Comparison of ENCODE assay signal across 8 cellular contexts in the genomic region with DNA sequence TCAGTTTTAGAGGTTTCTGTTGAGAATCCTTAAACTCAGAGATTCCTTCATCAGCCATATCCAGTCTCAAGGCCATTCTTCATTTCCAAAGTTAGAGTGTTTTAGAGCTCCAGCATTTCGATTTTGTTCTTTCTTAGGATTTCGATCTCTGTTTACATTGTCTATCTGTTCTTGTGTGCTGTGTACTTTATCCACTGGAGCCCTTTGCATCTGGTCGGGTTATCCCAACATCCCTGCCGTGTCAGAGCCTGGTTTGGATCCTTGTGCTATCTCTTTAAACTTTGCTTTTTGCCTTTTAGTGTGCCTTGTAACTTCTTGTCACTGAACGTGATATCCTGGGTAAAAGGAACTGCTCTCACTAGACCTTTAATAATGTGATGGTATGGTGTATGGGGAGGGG.
DNase-seq lines count a peak whose midpoint lies in the region; ATAC-seq and TF ChIP-seq lines count a peak whose summit lies in the region.
"Not testable (repeated sequence)": the region's sequence is repeated elsewhere in the genome, so short reads cannot be mapped to it uniquely, and the experiment has no call there.

No MANE protein-coding gene starts in this region.

- CTCF ChIA-PET in PC-9 (lab: Charles Lee); activated CD4-positive, alpha-beta T cell treated with anti-CD3 and anti-CD28 coated beads, Interleukin-2, amount 10 ng/mL, durations not matched to agents 7 days and 5 days (lab: Charles Lee): not testable (repeated sequence)

- POLR2A ChIA-PET in PC-9 (lab: Charles Lee; ENCODE audit: unreplicated experiment); activated CD4-positive, alpha-beta T cell treated with anti-CD3 and anti-CD28 coated beads, Interleukin-2, amount 10 ng/mL, durations not matched to agents 7 days and 5 days (lab: Charles Lee): not testable (repeated sequence)

- peaks cover 29% of the 10 kb centered on the region for H3K4me1 ChIP-seq in PC-9 (replicated peaks; ENCODE audit: insufficient read depth)

- peaks cover 24% of the 10 kb centered on the region for H3F3A ChIP-seq in PC-9 (ENCODE audit: insufficient read depth, low read depth)

- ATAC-seq in HG03108 (IDR thresholded peaks at IDR 0.05; ENCODE audit: unreplicated experiment), result peak; percentile 5
- ATAC-seq in natural killer cell, result not testable (repeated sequence)

- not testable (repeated sequence) for H3K27me3 Mint-ChIP-seq in CD14-positive monocyte (ENCODE audit: low read depth in 3 of 3); activated CD4-positive, alpha-beta T cell treated with anti-CD3 and anti-CD28 coated beads, Interleukin-2, amount 10 ng/mL, durations not matched to agents 7 days and 5 days; activated naive CD8-positive, alpha-beta T cell treated with anti-CD3 and anti-CD28 coated beads for 36 hours; endothelial cell (ENCODE audit: unreplicated experiment); natural killer cell (ENCODE audit: low read depth in 2 of 2); stimulated activated naive CD8-positive, alpha-beta T cell treated with anti-CD3 and anti-CD28 coated beads, Interleukin-15, Interleukin-2, amounts not matched to agents 100 ng/mL and 50 ng/mL, for 24 hours

- BruUV-seq in PC-9 (replicated peaks; lab: Mats Ljungman, UMichigan), result not testable (repeated sequence)

- H3K27ac Mint-ChIP-seq in CD14-positive monocyte, result peak overlapping the region in 5 of 7 donors; percentile 5 to 90 (median 71)
- H3K27ac Mint-ChIP-seq in activated CD4-positive, alpha-beta T cell treated with anti-CD3 and anti-CD28 coated beads, Interleukin-2, amount 10 ng/mL, durations not matched to agents 7 days and 5 days, result peak overlapping the region; percentile 94
- H3K27ac Mint-ChIP-seq in activated naive CD8-positive, alpha-beta T cell treated with anti-CD3 and anti-CD28 coated beads for 36 hours, result peak overlapping the region; percentile 92
- peak overlapping the region; percentile 100 for H3K27ac Mint-ChIP-seq in endothelial cell (ENCODE audit: unreplicated experiment)
- peak overlapping the region; percentile 92 to 95 for H3K27ac Mint-ChIP-seq in natural killer cell
- H3K27ac Mint-ChIP-seq in stimulated activated naive CD8-positive, alpha-beta T cell treated with anti-CD3 and anti-CD28 coated beads, Interleukin-15, Interleukin-2, amounts not matched to agents 100 ng/mL and 50 ng/mL, for 24 hours, result peak overlapping the region; percentile 89

- TF ChIP-seq CTCF in CD14-positive monocyte (IDR thresholded peaks at IDR 0.05); PC-9 (conservative IDR thresholded peaks at IDR 0.05); endothelial cell (IDR thresholded peaks at IDR 0.05; ENCODE audit: unreplicated experiment); natural killer cell (IDR thresholded peaks at IDR 0.05): not testable (repeated sequence)

- not testable (repeated sequence) for H3K4me3 ChIP-seq in PC-9

- intact Hi-C loops in CD14-positive monocyte (cut with micrococcal nuclease); PC-9 (cut with micrococcal nuclease; ENCODE audit: unreplicated experiment); natural killer cell (cut with micrococcal nuclease): not testable (repeated sequence)

- not testable (repeated sequence) for H3K4me2 ChIP-seq in PC-9

- peaks cover 22 to 25% of the 10 kb centered on the region in 2 donors for H3K36me3 Mint-ChIP-seq in CD14-positive monocyte
- peaks cover 13% of the 10 kb centered on the region for H3K36me3 Mint-ChIP-seq in activated CD4-positive, alpha-beta T cell treated with anti-CD3 and anti-CD28 coated beads, Interleukin-2, amount 10 ng/mL, durations not matched to agents 7 days and 5 days (ENCODE audit: low read depth)
- peaks cover 33% of the 10 kb centered on the region for H3K36me3 Mint-ChIP-seq in activated naive CD8-positive, alpha-beta T cell treated with anti-CD3 and anti-CD28 coated beads for 36 hours
- not testable (repeated sequence) for H3K36me3 Mint-ChIP-seq in endothelial cell (ENCODE audit: low read depth, unreplicated experiment); natural killer cell
- H3K36me3 Mint-ChIP-seq in stimulated activated naive CD8-positive, alpha-beta T cell treated with anti-CD3 and anti-CD28 coated beads, Interleukin-15, Interleukin-2, amounts not matched to agents 100 ng/mL and 50 ng/mL, for 24 hours (ENCODE audit: low read depth), result peaks cover 29% of the 10 kb centered on the region

- not testable (repeated sequence) for H3K79me2 ChIP-seq in PC-9 (ENCODE audit: low read depth)

- not testable (repeated sequence) for H3K27me3 ChIP-seq in PC-9 (ENCODE audit: insufficient read depth, low read depth)

- H3K9me2 ChIP-seq in PC-9 (ENCODE audit: insufficient read depth), result not testable (repeated sequence)

- peaks cover 15% of the 10 kb centered on the region for H3K4me1 Mint-ChIP-seq in CD14-positive monocyte
- H3K4me1 Mint-ChIP-seq in activated CD4-positive, alpha-beta T cell treated with anti-CD3 and anti-CD28 coated beads, Interleukin-2, amount 10 ng/mL, durations not matched to agents 7 days and 5 days, result peaks cover 21% of the 10 kb centered on the region
- peaks cover 29% of the 10 kb centered on the region for H3K4me1 Mint-ChIP-seq in activated naive CD8-positive, alpha-beta T cell treated with anti-CD3 and anti-CD28 coated beads for 36 hours
- peaks cover 30% of the 10 kb centered on the region for H3K4me1 Mint-ChIP-seq in endothelial cell (ENCODE audit: unreplicated experiment)
- H3K4me1 Mint-ChIP-seq in natural killer cell, result peaks cover 20 to 28% of the 10 kb centered on the region in 2 donors
- H3K4me1 Mint-ChIP-seq in stimulated activated naive CD8-positive, alpha-beta T cell treated with anti-CD3 and anti-CD28 coated beads, Interleukin-15, Interleukin-2, amounts not matched to agents 100 ng/mL and 50 ng/mL, for 24 hours (ENCODE audit: low read depth), result peaks cover 35% of the 10 kb centered on the region

- H2AFZ ChIP-seq in PC-9, result not testable (repeated sequence)

- peak overlapping the region; percentile 82 for H3K27ac ChIP-seq in PC-9

- not testable (repeated sequence) for H3K9me3 Mint-ChIP-seq in CD14-positive monocyte; activated CD4-positive, alpha-beta T cell treated with anti-CD3 and anti-CD28 coated beads, Interleukin-2, amount 10 ng/mL, durations not matched to agents 7 days and 5 days; activated naive CD8-positive, alpha-beta T cell treated with anti-CD3 and anti-CD28 coated beads for 36 hours; endothelial cell (ENCODE audit: unreplicated experiment); natural killer cell; stimulated activated naive CD8-positive, alpha-beta T cell treated with anti-CD3 and anti-CD28 coated beads, Interleukin-15, Interleukin-2, amounts not matched to agents 100 ng/mL and 50 ng/mL, for 24 hours

- not testable (repeated sequence) for H3K4me3 Mint-ChIP-seq in CD14-positive monocyte; activated CD4-positive, alpha-beta T cell treated with anti-CD3 and anti-CD28 coated beads, Interleukin-2, amount 10 ng/mL, durations not matched to agents 7 days and 5 days; activated naive CD8-positive, alpha-beta T cell treated with anti-CD3 and anti-CD28 coated beads for 36 hours; endothelial cell (ENCODE audit: unreplicated experiment); natural killer cell
- H3K4me3 Mint-ChIP-seq in stimulated activated naive CD8-positive, alpha-beta T cell treated with anti-CD3 and anti-CD28 coated beads, Interleukin-15, Interleukin-2, amounts not matched to agents 100 ng/mL and 50 ng/mL, for 24 hours, result peak overlapping the region; percentile 37

- not testable (repeated sequence) for H3K9me3 ChIP-seq in PC-9 (ENCODE audit: insufficient read depth, low read depth)

- DNase-seq in CD14-positive monocyte (ENCODE audit: low spot score); PC-9; activated CD4-positive, alpha-beta T cell treated with anti-CD3 and anti-CD28 coated beads, Interleukin-2, amount 10 ng/mL, durations not matched to agents 7 days and 5 days; activated naive CD8-positive, alpha-beta T cell treated with anti-CD3 and anti-CD28 coated beads for 36 hours; endothelial cell (ENCODE audit: low spot score); natural killer cell: not testable (repeated sequence)

- H3K36me3 ChIP-seq in PC-9 (ENCODE audit: low read depth), result not testable (repeated sequence)

- H4K20me1 ChIP-seq in PC-9 (ENCODE audit: insufficient read depth), result not testable (repeated sequence)
